In genomic region chr15:58212909-58213526, GRCh38 we compare ENCODE assay signal across 9 cellular contexts.
DNase-seq lines count a peak whose midpoint lies in the region; ATAC-seq, FAIRE-seq and TF ChIP-seq lines count a peak whose summit lies in the region.
"Had no signal": no experiment of that assay in that cellular context is flagged by ENCODE, and none has a peak within 500 bp of the region (broad histone marks: within the 10 kb centered on the region; RNA-seq: fewer than 3 reads in every experiment).

No MANE protein-coding gene starts in this region.

- no peak overlapping the region for H3K4me3 Mint-ChIP-seq in activated T-helper 2 cell treated with anti-CD3 and anti-CD28 coated beads, Interferon-gamma antibody, Interleukin-2, Interleukin-4, amounts not matched to agents 10 μg/mL and 5 μg/mL and 100 μg/mL, durations not matched to agents 14 hours and 24 hours and 36 hours (ENCODE audit: low read depth)
- H3K4me3 Mint-ChIP-seq: activated naive CD8-positive, alpha-beta T cell treated with anti-CD3 and anti-CD28 coated beads, Interleukin-2, amount 10 ng/mL, durations not matched to agents 7 days and 5 days had no signal

- TF ChIP-seq CTCF in AG04449 (IDR thresholded peaks at IDR 0.05; ENCODE audit: insufficient read depth, low read length, missing control alignments) = peak; percentile 52

- ATAC-seq in sciatic nerve (peak; percentile 83), GM19023 (IDR thresholded peaks at IDR 0.05; ENCODE audit: unreplicated experiment) (no peak)

- H3K4me3 ChIP-seq in AG04449 (ENCODE audit: low read depth, low read length) (no peak overlapping the region), H7 (ENCODE audit: insufficient read depth, low read depth, low read length) (no peak overlapping the region)

- FAIRE-seq in RCC 7860 (lab: Jason Lieb, UNC) (no peak), GM12892 (lab: Jason Lieb, UNC) (no peak)

- DNase-seq in AG04449 (ENCODE audit: low read depth, low spot score) = no peak
- peak; percentile 46 for DNase-seq in H7
- peak; percentile 14 for DNase-seq in RCC 7860 (ENCODE audit: low spot score)
- DNase-seq in fibroblast of peridontal ligament (ENCODE audit: extremely low read depth) = peak; percentile 71
- DNase-seq in sciatic nerve (ENCODE audit: low spot score) = no peak
- DNase-seq in activated T-helper 2 cell treated with anti-CD3 and anti-CD28 coated beads, Interferon-gamma antibody, Interleukin-2, Interleukin-4, amounts not matched to agents 10 μg/mL and 5 μg/mL and 100 μg/mL, durations not matched to agents 14 hours and 24 hours and 36 hours (ENCODE audit: low spot score) = no peak
- DNase-seq in GM12892 (ENCODE audit: insufficient read length) = no peak
- DNase-seq: activated naive CD8-positive, alpha-beta T cell treated with anti-CD3 and anti-CD28 coated beads, Interleukin-2, amount 10 ng/mL, durations not matched to agents 7 days and 5 days had no signal

- POLR2A ChIA-PET in AG04449 (lab: Yijun Ruan, JAX) = no interaction called here

- TF ChIP-seq POLR2A in GM12892 (IDR thresholded peaks at IDR 0.05; ENCODE audit: low read depth, low read length) = no peak

- H3K27ac Mint-ChIP-seq in activated T-helper 2 cell treated with anti-CD3 and anti-CD28 coated beads, Interferon-gamma antibody, Interleukin-2, Interleukin-4, amounts not matched to agents 10 μg/mL and 5 μg/mL and 100 μg/mL, durations not matched to agents 14 hours and 24 hours and 36 hours = no peak overlapping the region
- H3K27ac Mint-ChIP-seq: activated naive CD8-positive, alpha-beta T cell treated with anti-CD3 and anti-CD28 coated beads, Interleukin-2, amount 10 ng/mL, durations not matched to agents 7 days and 5 days had no signal

- H3K36me3 Mint-ChIP-seq in activated T-helper 2 cell treated with anti-CD3 and anti-CD28 coated beads, Interferon-gamma antibody, Interleukin-2, Interleukin-4, amounts not matched to agents 10 μg/mL and 5 μg/mL and 100 μg/mL, durations not matched to agents 14 hours and 24 hours and 36 hours (ENCODE audit: low read depth) = no peaks in the 10 kb centered on the region
- H3K36me3 Mint-ChIP-seq: activated naive CD8-positive, alpha-beta T cell treated with anti-CD3 and anti-CD28 coated beads, Interleukin-2, amount 10 ng/mL, durations not matched to agents 7 days and 5 days had no signal

- H3K9me3 Mint-ChIP-seq in activated T-helper 2 cell treated with anti-CD3 and anti-CD28 coated beads, Interferon-gamma antibody, Interleukin-2, Interleukin-4, amounts not matched to agents 10 μg/mL and 5 μg/mL and 100 μg/mL, durations not matched to agents 14 hours and 24 hours and 36 hours = no peaks in the 10 kb centered on the region
- H3K9me3 Mint-ChIP-seq: activated naive CD8-positive, alpha-beta T cell treated with anti-CD3 and anti-CD28 coated beads, Interleukin-2, amount 10 ng/mL, durations not matched to agents 7 days and 5 days had no signal

- intact Hi-C loops in sciatic nerve (cut with DNase I) = no loop called here
- intact Hi-C loops in activated T-helper 2 cell treated with anti-CD3 and anti-CD28 coated beads, Interferon-gamma antibody, Interleukin-2, Interleukin-4, amounts not matched to agents 10 μg/mL and 5 μg/mL and 100 μg/mL, durations not matched to agents 14 hours and 24 hours and 36 hours (cut with micrococcal nuclease) = no loop called here

- H3K36me3 ChIP-seq in H7 (replicated peaks; ENCODE audit: control insufficient read depth, insufficient read depth, low read length) = no peaks in the 10 kb centered on the region

- H3K4me1 Mint-ChIP-seq in activated T-helper 2 cell treated with anti-CD3 and anti-CD28 coated beads, Interferon-gamma antibody, Interleukin-2, Interleukin-4, amounts not matched to agents 10 μg/mL and 5 μg/mL and 100 μg/mL, durations not matched to agents 14 hours and 24 hours and 36 hours (ENCODE audit: low read depth) = no peaks in the 10 kb centered on the region

- no peaks in the 10 kb centered on the region for H3K27me3 ChIP-seq in H7 (ENCODE audit: control insufficient read depth, insufficient read depth, low read length)

- peaks cover 10% of the 10 kb centered on the region for H3K27me3 Mint-ChIP-seq in activated T-helper 2 cell treated with anti-CD3 and anti-CD28 coated beads, Interferon-gamma antibody, Interleukin-2, Interleukin-4, amounts not matched to agents 10 μg/mL and 5 μg/mL and 100 μg/mL, durations not matched to agents 14 hours and 24 hours and 36 hours (ENCODE audit: low read depth)

- CTCF ChIA-PET in AG04449 (lab: Yijun Ruan, JAX) = interaction anchor here (0.7 to 2.3 kb wide), 13 partner anchors 10 to 1320 kb away, joined by 3 to 28 read pairs (median 6); partner anchors contain the start of gene MINDY2

Comparison
In these comparisons a context has a peak if more than half of its experiments do, and no peak if none do; other contexts are left out.
1. DNase-seq: peak in H7 (single experiment), RCC 7860 (single experiment) and fibroblast of peridontal ligament (single experiment); none in AG04449 (single experiment), sciatic nerve (single experiment), activated T-helper 2 cell treated with anti-CD3 and anti-CD28 coated beads, Interferon-gamma antibody, Interleukin-2, Interleukin-4, amounts not matched to agents 10 μg/mL and 5 μg/mL and 100 μg/mL, durations not matched to agents 14 hours and 24 hours and 36 hours (single experiment) and GM12892 (single experiment).